ENCODE assay signal across 2 cellular contexts in the genomic region with DNA sequence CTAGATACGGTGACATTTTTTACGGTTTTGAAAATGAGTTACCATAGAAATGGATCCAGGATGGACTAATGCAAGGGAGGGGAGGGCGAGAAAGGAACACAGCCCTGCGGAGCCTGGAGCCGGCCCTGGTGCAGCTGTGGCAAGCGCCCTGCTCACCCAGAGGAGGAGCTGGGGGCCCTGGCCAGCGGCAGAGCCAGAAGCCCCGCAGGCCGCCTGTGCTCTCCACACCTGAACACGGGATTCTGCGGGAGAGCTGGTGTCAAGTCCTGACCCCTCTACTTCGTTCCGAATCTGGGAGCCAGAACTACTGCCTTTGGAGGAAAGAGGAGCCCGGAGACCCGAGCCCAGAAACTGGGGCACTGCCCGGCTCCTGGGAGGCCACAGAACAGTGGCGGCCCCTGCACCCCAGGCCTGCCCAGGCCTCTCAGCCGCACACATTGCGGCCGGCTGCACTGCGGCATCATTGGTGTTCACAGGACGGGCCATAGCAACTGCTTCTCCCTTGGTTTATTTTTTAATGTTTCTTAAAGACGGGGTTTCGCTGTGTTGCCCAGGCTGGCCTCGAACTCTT.
TF ChIP-seq lines count a peak whose summit lies in the region.

No MANE protein-coding gene starts in this region.

TF ChIP-seq in HepG2, 621 proteins besides CTCF, POLR2A, EP300 and RAD21:
- TF ChIP-seq RBM22 (optimal IDR thresholded peaks at IDR 0.05; ENCODE audit: low read length) (peak; percentile 17), ATM (IDR thresholded peaks at IDR 0.05; ENCODE audit: borderline replicate concordance) (no peak)
- TF ChIP-seq, protein P1, sequence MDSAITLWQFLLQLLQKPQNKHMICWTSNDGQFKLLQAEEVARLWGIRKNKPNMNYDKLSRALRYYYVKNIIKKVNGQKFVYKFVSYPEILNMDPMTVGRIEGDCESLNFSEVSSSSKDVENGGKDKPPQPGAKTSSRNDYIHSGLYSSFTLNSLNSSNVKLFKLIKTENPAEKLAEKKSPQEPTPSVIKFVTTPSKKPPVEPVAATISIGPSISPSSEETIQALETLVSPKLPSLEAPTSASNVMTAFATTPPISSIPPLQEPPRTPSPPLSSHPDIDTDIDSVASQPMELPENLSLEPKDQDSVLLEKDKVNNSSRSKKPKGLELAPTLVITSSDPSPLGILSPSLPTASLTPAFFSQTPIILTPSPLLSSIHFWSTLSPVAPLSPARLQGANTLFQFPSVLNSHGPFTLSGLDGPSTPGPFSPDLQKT (CRISPR knock-in tag; IDR thresholded peaks at IDR 0.05; ENCODE audit: borderline replicate concordance), result no peak

TF ChIP-seq in H1, 55 proteins besides CTCF, POLR2A, EP300 and RAD21:
- TF ChIP-seq NANOG (IDR thresholded peaks at IDR 0.05; ENCODE audit: insufficient read depth, low read depth, low read length, poor library complexity, severe bottlenecking), result no peak
- TF ChIP-seq HDAC6 (IDR thresholded peaks at IDR 0.05; ENCODE audit: low read depth, low read length), result no peak
- no peak for TF ChIP-seq CEBPB (IDR thresholded peaks at IDR 0.05; ENCODE audit: low read depth, low read length)
- TF ChIP-seq RNF2 (IDR thresholded peaks at IDR 0.05; ENCODE audit: borderline replicate concordance, low read depth, low read length, missing control alignments, poor library complexity, severe bottlenecking), result no peak
- TF ChIP-seq JUND (IDR thresholded peaks at IDR 0.05; ENCODE audit: low read length), result no peak
- no peak for TF ChIP-seq MAFK (IDR thresholded peaks at IDR 0.05; ENCODE audit: low read depth, low read length)
- TF ChIP-seq SUZ12 (IDR thresholded peaks at IDR 0.05; ENCODE audit: low read length), result no peak
- TF ChIP-seq KDM5A (IDR thresholded peaks at IDR 0.05; ENCODE audit: low read length), result no peak
- no peak for TF ChIP-seq SP4 (IDR thresholded peaks at IDR 0.05; ENCODE audit: low read length)
- TF ChIP-seq, protein P2, sequence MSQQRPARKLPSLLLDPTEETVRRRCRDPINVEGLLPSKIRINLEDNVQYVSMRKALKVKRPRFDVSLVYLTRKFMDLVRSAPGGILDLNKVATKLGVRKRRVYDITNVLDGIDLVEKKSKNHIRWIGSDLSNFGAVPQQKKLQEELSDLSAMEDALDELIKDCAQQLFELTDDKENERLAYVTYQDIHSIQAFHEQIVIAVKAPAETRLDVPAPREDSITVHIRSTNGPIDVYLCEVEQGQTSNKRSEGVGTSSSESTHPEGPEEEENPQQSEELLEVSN (IDR thresholded peaks at IDR 0.05), result no peak
- no peak for TF ChIP-seq BACH1 (IDR thresholded peaks at IDR 0.05; ENCODE audit: low read length)
- no peak for TF ChIP-seq CREB1 (IDR thresholded peaks at IDR 0.05)
- TF ChIP-seq KDM4A (IDR thresholded peaks at IDR 0.05; ENCODE audit: low read depth, low read length, severe bottlenecking), result no peak
